In the genomic region with DNA sequence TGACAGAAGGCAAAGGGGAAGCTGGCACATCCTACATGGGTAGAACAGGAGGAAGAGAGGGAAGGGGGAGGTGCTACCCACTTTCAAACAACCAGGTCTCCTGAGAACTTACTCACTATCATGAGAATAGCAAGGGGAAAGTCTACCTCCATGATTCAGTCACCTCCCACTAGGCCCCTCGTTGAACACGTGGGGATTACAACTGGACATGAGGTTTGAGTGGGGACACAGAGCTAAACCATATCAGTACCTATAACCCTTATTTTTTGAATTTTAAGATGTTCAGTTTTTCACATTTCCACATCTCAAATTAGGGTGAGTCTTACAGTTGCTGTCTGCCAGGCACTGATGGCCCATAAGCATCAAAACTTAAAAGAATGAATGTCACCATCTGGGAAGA, we compare ENCODE assay signal across 25 cellular contexts.
"Had no signal": no experiment of that assay in that cellular context is flagged by ENCODE, and none has a peak within 500 bp of the region (broad histone marks: within the 10 kb centered on the region; RNA-seq: fewer than 3 reads in every experiment).

No MANE protein-coding gene starts in this region.

- H3K4me3 Mint-ChIP-seq: immature natural killer cell; natural killer cell treated with Interleukin-12 subunit alpha and Interleukin-12 subunit beta and Interleukin-15 and Interleukin-18, amount 100 ng/mL, for 72 hours; neural progenitor cell; stimulated activated naive CD8-positive, alpha-beta T cell treated with anti-CD3 and anti-CD28 coated beads, Interleukin-15, Interleukin-2, amounts not matched to agents 100 ng/mL and 50 ng/mL, for 24 hours had no signal

- H3K4me1 ChIP-seq: neural progenitor cell had no signal

- DNase-seq: cortex of kidney; dorsolateral prefrontal cortex; effector CD8-positive, alpha-beta T cell; foreskin fibroblast; glutamatergic neuron; immature natural killer cell; kidney; left cardiac atrium; left ventricle myocardium superior; mesenchymal stem cell; midbrain; nucleus accumbens; ovary; small intestine; stimulated activated CD4-positive, alpha-beta T cell treated with anti-CD3 and anti-CD28 coated beads, Interleukin-12 subunit alpha, Interleukin-12 subunit beta, amount 100 ng/mL, for 4 hours; upper lobe of right lung had no signal

- H3K9me3 ChIP-seq: gastroesophageal sphincter, ovary, right atrium auricular region, tibial nerve, upper lobe of right lung, vagina had no signal

- H3K27ac Mint-ChIP-seq: immature natural killer cell; natural killer cell treated with Interleukin-12 subunit alpha and Interleukin-12 subunit beta and Interleukin-15 and Interleukin-18, amount 100 ng/mL, for 72 hours; neural progenitor cell; stimulated activated naive CD8-positive, alpha-beta T cell treated with anti-CD3 and anti-CD28 coated beads, Interleukin-15, Interleukin-2, amounts not matched to agents 100 ng/mL and 50 ng/mL, for 24 hours had no signal

- ATAC-seq: esophagus mucosa; gastroesophageal sphincter; left cardiac atrium; left ventricle myocardium superior; natural killer cell treated with Interleukin-12 subunit alpha and Interleukin-12 subunit beta and Interleukin-15 and Interleukin-18, amount 100 ng/mL, for 72 hours; upper lobe of right lung had no signal

- H3K27ac ChIP-seq: dorsolateral prefrontal cortex, neural progenitor cell, ovary, tibial nerve, upper lobe of right lung, vagina had no signal

- H3K4me1 Mint-ChIP-seq: neural progenitor cell had no signal

- H3K36me3 Mint-ChIP-seq: immature natural killer cell; natural killer cell treated with Interleukin-12 subunit alpha and Interleukin-12 subunit beta and Interleukin-15 and Interleukin-18, amount 100 ng/mL, for 72 hours; neural progenitor cell had no signal

- H3K36me3 ChIP-seq: gastroesophageal sphincter, neural progenitor cell, ovary, right atrium auricular region, tibial nerve, upper lobe of right lung, vagina had no signal

- H3K27me3 ChIP-seq: dorsolateral prefrontal cortex, gastroesophageal sphincter, neural progenitor cell, ovary, right atrium auricular region, tibial nerve, upper lobe of right lung, vagina had no signal

- H3K9me3 Mint-ChIP-seq: immature natural killer cell; natural killer cell treated with Interleukin-12 subunit alpha and Interleukin-12 subunit beta and Interleukin-15 and Interleukin-18, amount 100 ng/mL, for 72 hours; neural progenitor cell; stimulated activated naive CD8-positive, alpha-beta T cell treated with anti-CD3 and anti-CD28 coated beads, Interleukin-15, Interleukin-2, amounts not matched to agents 100 ng/mL and 50 ng/mL, for 24 hours had no signal

- H3K4me3 ChIP-seq: dorsolateral prefrontal cortex, gastroesophageal sphincter, lung, neural progenitor cell, ovary, right atrium auricular region, tibial nerve, upper lobe of right lung, vagina had no signal
